ENCODE assay signal across 23 cellular contexts in genomic region chr12:132044661-132045412, GRCh38.
DNase-seq lines count a peak whose midpoint lies in the region; ATAC-seq and TF ChIP-seq lines count a peak whose summit lies in the region.
"Had no signal": no experiment of that assay in that cellular context is flagged by ENCODE, and none has a peak within 500 bp of the region (broad histone marks: within the 10 kb centered on the region; RNA-seq: fewer than 3 reads in every experiment).

No MANE protein-coding gene starts in this region.

- TF ChIP-seq CTCF in WTC11 (IDR thresholded peaks at IDR 0.05) (no peak), spleen (IDR thresholded peaks at IDR 0.05 in 8 of 11, conservative IDR thresholded peaks at IDR 0.05 in 3 of 11) (no peak), coronary artery (IDR thresholded peaks at IDR 0.05) (no peak), ascending aorta (IDR thresholded peaks at IDR 0.05) (no peak)

- H3K27me3 Mint-ChIP-seq in WTC11 (ENCODE audit: low read depth), result no peaks in the 10 kb centered on the region
- H3K27me3 Mint-ChIP-seq: B cell had no signal

- DNase-seq in DMS79 (lab: John Stamatoyannopoulos, UW), result peak; percentile 8
- DNase-seq in DMS79 treated with DMSO at 0.1 percent for 48 hours (lab: John Stamatoyannopoulos, UW), result no peak
- DNase-seq in WTC11 (ENCODE audit: low spot score), result no peak
- peak; percentile 45 for DNase-seq in spleen
- no peak for DNase-seq in coronary artery (ENCODE audit: low spot score)
- DNase-seq in EL, result no peak
- DNase-seq in ascending aorta (ENCODE audit: low spot score in 2 of 2), result no peak
- DNase-seq: CD8-positive, alpha-beta T cell; H9; MG63; NCI-H1105 treated with DMSO at 0.1 percent for 48 hours; NCI-H146; NCI-H2029 treated with DMSO at 0.1 percent for 48 hours; NCI-H446 treated with DMSO at 0.1 percent for 48 hours; NCI-H526; NCI-H82; NK-92 treated with Interleukin-12 subunit alpha and Interleukin-12 subunit beta, amount 100 ng/mL, for 24 hours; RPMI8226; SHP77 had no signal

- H3K27ac ChIP-seq in spleen (no peak overlapping the region), coronary artery (no peak overlapping the region), ascending aorta (no peak overlapping the region)
- H3K27ac ChIP-seq: 22Rv1, C4-2B had no signal

- H3K36me3 Mint-ChIP-seq in WTC11, result peaks cover 80% of the 10 kb centered on the region

- peaks cover 12 to 100% (median 71%) of the 10 kb centered on the region in 6 donors for H3K36me3 ChIP-seq in spleen
- peaks cover 41 to 73% of the 10 kb centered on the region in 2 donors for H3K36me3 ChIP-seq in ascending aorta

- H3K9me3 Mint-ChIP-seq in WTC11, result peaks cover 3% of the 10 kb centered on the region; the same call in 1 of the 2 replicates
- H3K9me3 Mint-ChIP-seq: CD8-positive, alpha-beta T cell; H9 had no signal

- H3K4me3 ChIP-seq in spleen (no peak overlapping the region), coronary artery (no peak overlapping the region), ascending aorta (no peak overlapping the region)
- H3K4me3 ChIP-seq: MG63 had no signal

- H3K9me3 ChIP-seq in spleen (no peaks in the 10 kb centered on the region), ascending aorta (no peaks in the 10 kb centered on the region)
- H3K9me3 ChIP-seq: MG63 had no signal

- 91 to 97% (median 96%) methylated on average over 28 to 29 of the region's 29 CpGs for WGBS in spleen, 5 donors

- peaks cover 36% of the 10 kb centered on the region for H3K4me1 Mint-ChIP-seq in WTC11
- H3K4me1 Mint-ChIP-seq: B cell had no signal

- CTCF ChIA-PET in WTC11 (lab: Charles Lee), result no interaction called here

- ATAC-seq in WTC11 (no peak), esophagus mucosa (peak; percentile 59)
- ATAC-seq: CD8-positive, alpha-beta T cell had no signal

- intact Hi-C loops in spleen (cut with DNase I; ENCODE audit: low total_unique reads) (no loop called here), ascending aorta (cut with DNase I) (no loop called here)

- no peak for TF ChIP-seq POLR2A in spleen (IDR thresholded peaks at IDR 0.05)

- H3K27me3 ChIP-seq in spleen (replicated peaks in 1 of 7), result no peaks in the 10 kb centered on the region
- no peaks in the 10 kb centered on the region for H3K27me3 ChIP-seq in ascending aorta
- H3K27me3 ChIP-seq: MG63 had no signal

- POLR2A ChIA-PET in WTC11 (lab: Charles Lee), result no interaction called here

- no peaks in the 10 kb centered on the region for H3K4me1 ChIP-seq in spleen
- no peaks in the 10 kb centered on the region for H3K4me1 ChIP-seq in ascending aorta

- peak overlapping the region; percentile 54; the same call in 1 of the 2 replicates for H3K27ac Mint-ChIP-seq in WTC11
- H3K27ac Mint-ChIP-seq: B cell; CD8-positive, alpha-beta T cell had no signal

- H3K4me3 Mint-ChIP-seq in WTC11, result no peak overlapping the region
- H3K4me3 Mint-ChIP-seq: B cell; CD8-positive, alpha-beta T cell; H9 had no signal

TF ChIP-seq in WTC11, 78 proteins besides CTCF, POLR2A, EP300 and RAD21:
- no peak for TF ChIP-seq TP53 (CRISPR knock-in tag; IDR thresholded peaks at IDR 0.05)
- TF ChIP-seq USF2 (CRISPR knock-in tag; IDR thresholded peaks at IDR 0.05), result 0 out of 2 replicates have a peak, but pooled peaks have one; percentile 7
- TF ChIP-seq NR1H2 (CRISPR knock-in tag; IDR thresholded peaks at IDR 0.05), result no peak
- TF ChIP-seq E2F4 (CRISPR knock-in tag; IDR thresholded peaks at IDR 0.05; ENCODE audit: borderline replicate concordance, low read depth), result no peak

Comparison
In these comparisons a context has a peak if more than half of its experiments do, and no peak if none do; other contexts are left out.
1. DNase-seq: peak in DMS79 (single experiment) and spleen (single experiment); none in DMS79 treated with DMSO at 0.1 percent for 48 hours (single experiment), WTC11 (single experiment), coronary artery (single experiment), EL (single experiment) and ascending aorta (0 of 2).